Comparison of ENCODE assay signal across 26 cellular contexts in genomic region chr19:3491396-3492119, GRCh38. TPM values are rescaled to one million over a fixed set of nuclear protein-coding genes. Genes with fewer than 3 reads are reported as not detected.
"Had no signal": no experiment of that assay in that cellular context is flagged by ENCODE, and none has a peak within 500 bp of the region (broad histone marks: within the 10 kb centered on the region; RNA-seq: fewer than 3 reads in every experiment).

No MANE protein-coding gene starts in this region.

- DNase-seq: cerebellar nuclear complex; colonic mucosa; dermis blood vessel endothelial cell; effector CD4-positive, alpha-beta T cell; erythroblast; foreskin melanocyte; head of caudate nucleus; kidney; left cardiac atrium; left ventricle myocardium inferior; lower lobe of right lung; mesendoderm; naive B cell; psoas muscle; retina; small intestine; stimulated activated CD4-positive, alpha-beta T cell treated with anti-CD3 and anti-CD28 coated beads, Interleukin-12 subunit alpha, Interleukin-12 subunit beta, amount 100 ng/mL, for 4 hours; stimulated activated naive CD4-positive, alpha-beta T cell treated with Interleukin-2 at 50 U/mL for 16 hours; tibial artery had no signal

- H3K4me2 ChIP-seq: hepatocyte had no signal

- H3K4me1 ChIP-seq: colonic mucosa, left ventricle myocardium inferior, lower lobe of right lung, psoas muscle, tibial artery had no signal

- H3K79me2 ChIP-seq: hepatocyte had no signal

- H3K27me3 ChIP-seq: colonic mucosa, hepatocyte had no signal

- H2AFZ ChIP-seq: hepatocyte had no signal

- H3K4me3 ChIP-seq: colonic mucosa, hepatocyte, left ventricle myocardium inferior, lower lobe of right lung, psoas muscle, tibial artery had no signal

- H3K9me3 ChIP-seq: colonic mucosa, left ventricle myocardium inferior, lower lobe of right lung, psoas muscle, tibial artery had no signal

- H3K27me3 Mint-ChIP-seq: naive B cell had no signal

- H3K9me3 Mint-ChIP-seq: naive B cell, nephron had no signal

- H3K4me3 Mint-ChIP-seq: endodermal cell, nephron had no signal

- H3K4me1 Mint-ChIP-seq: endodermal cell, nephron had no signal

- H3K27ac Mint-ChIP-seq: endodermal cell, nephron had no signal

- H3K27ac ChIP-seq: colonic mucosa, hepatocyte, left ventricle myocardium inferior, lower lobe of right lung, psoas muscle, tibial artery had no signal

RNA-seq across cellular contexts. Expression of gene SMIM44, which starts 8.3 kb away (rescaled TPM):
- total RNA-seq: dermis blood vessel endothelial cell, endodermal cell, endothelial cell of umbilical vein, hepatocyte, kidney, left cardiac atrium, left ventricle myocardium inferior, lower lobe of right lung, omental fat pad, psoas muscle, temporal lobe, ureter had no signal
- polyA plus RNA-seq: endothelial cell of umbilical vein, hepatocyte, psoas muscle had no signal

RNA-seq across cellular contexts. Expression of gene SMIM24, which starts 11.2 kb away (rescaled TPM):
- total RNA-seq: dermis blood vessel endothelial cell, endodermal cell, endothelial cell of umbilical vein, left cardiac atrium, left ventricle myocardium inferior, lower lobe of right lung, omental fat pad, psoas muscle, ureter had no signal
- polyA plus RNA-seq: endothelial cell of umbilical vein had no signal

RNA-seq across cellular contexts. Expression of gene TEKTIP1, which starts 47.4 kb away (rescaled TPM):
- total RNA-seq: dermis blood vessel endothelial cell, hepatocyte, left ventricle myocardium inferior, temporal lobe had no signal
- polyA plus RNA-seq: endothelial cell of umbilical vein, psoas muscle had no signal
